Comparison of ENCODE assay signal across 17 cellular contexts in genomic region chr5:148939676-148940075, GRCh38.
DNase-seq lines count a peak whose midpoint lies in the region; ATAC-seq and TF ChIP-seq lines count a peak whose summit lies in the region.
"Had no signal": no experiment of that assay in that cellular context is flagged by ENCODE, and none has a peak within 500 bp of the region (broad histone marks: within the 10 kb centered on the region; RNA-seq: fewer than 3 reads in every experiment).

No MANE protein-coding gene starts in this region.

- TF ChIP-seq CTCF in sigmoid colon (IDR thresholded peaks at IDR 0.05), result no peak
- no peak for TF ChIP-seq CTCF in prostate gland (IDR thresholded peaks at IDR 0.05)
- TF ChIP-seq CTCF in lower lobe of right lung (IDR thresholded peaks at IDR 0.05), result no peak

- H3K4me1 ChIP-seq in sigmoid colon, result peaks cover 0 to 9% (median 3%) of the 10 kb centered on the region in 4 donors
- no peaks in the 10 kb centered on the region for H3K4me1 ChIP-seq in prostate gland (replicated peaks)
- H3K4me1 ChIP-seq in lower lobe of right lung, result peaks cover 5% of the 10 kb centered on the region
- H3K4me1 ChIP-seq: gastroesophageal sphincter had no signal

- H3K27ac Mint-ChIP-seq in activated CD8-positive, alpha-beta memory T cell treated with anti-CD3 and anti-CD28 coated beads, Interleukin-2, amount 10 ng/mL, durations not matched to agents 7 days and 5 days, result no peak overlapping the region
- H3K27ac Mint-ChIP-seq: memory B cell, nephron had no signal

- H3K27ac ChIP-seq in sigmoid colon (no peak overlapping the region), prostate gland (no peak overlapping the region), lower lobe of right lung (no peak overlapping the region)
- H3K27ac ChIP-seq: gastroesophageal sphincter, vagina had no signal

- 52 to 84% methylated on average over 1 of the region's 1 CpG for WGBS in sigmoid colon, 2 donors
- WGBS in prostate gland, result 54% methylated on average over 1 of the region's 1 CpG

- intact Hi-C loops in sigmoid colon (cut with DNase I) (no loop called here), prostate gland (cut with DNase I) (no loop called here), lower lobe of right lung (cut with DNase I) (no loop called here)

- DNase-seq in AG08396 (ENCODE audit: low spot score) (peak; percentile 42), HS-5 (ENCODE audit: low read depth) (peak; percentile 65), astrocyte of the hippocampus (ENCODE audit: low read depth, low spot score) (peak; percentile 22), iris pigment epithelial cell (ENCODE audit: low read depth) (peak; percentile 23), sigmoid colon (no peak), prostate gland (ENCODE audit: low spot score) (no peak), lower lobe of right lung (no peak)
- no peak for DNase-seq in activated CD8-positive, alpha-beta memory T cell treated with anti-CD3 and anti-CD28 coated beads, Interleukin-2, amount 10 ng/mL, durations not matched to agents 7 days and 5 days
- DNase-seq: activated CD4-positive, CD25-positive, alpha-beta regulatory T cell treated with anti-CD3 and anti-CD28 coated beads, Interleukin-2, amount 50 U/mL, for 72 hours; activated naive CD4-positive, alpha-beta T cell treated with anti-CD3 and anti-CD28 coated beads, Interleukin-2, amount 50 U/mL, for 16 hours; effector CD4-positive, alpha-beta T cell; NCI-H2029; stomach had no signal

- CTCF ChIA-PET in activated CD8-positive, alpha-beta memory T cell treated with anti-CD3 and anti-CD28 coated beads, Interleukin-2, amount 10 ng/mL, durations not matched to agents 7 days and 5 days (lab: Charles Lee), result interaction anchor here (1.6 kb wide), 1 partner anchor 18 kb away, joined by 9 read pairs; no protein-coding TSS in a partner anchor

- H3K9me3 Mint-ChIP-seq in activated CD8-positive, alpha-beta memory T cell treated with anti-CD3 and anti-CD28 coated beads, Interleukin-2, amount 10 ng/mL, durations not matched to agents 7 days and 5 days (ENCODE audit: low read depth), result no peaks in the 10 kb centered on the region
- H3K9me3 Mint-ChIP-seq: memory B cell had no signal

- TF ChIP-seq EP300 in sigmoid colon (IDR thresholded peaks at IDR 0.05), result no peak

- no peaks in the 10 kb centered on the region for H3K4me1 Mint-ChIP-seq in activated CD8-positive, alpha-beta memory T cell treated with anti-CD3 and anti-CD28 coated beads, Interleukin-2, amount 10 ng/mL, durations not matched to agents 7 days and 5 days
- H3K4me1 Mint-ChIP-seq: memory B cell had no signal

- H3K4me3 ChIP-seq in sigmoid colon (no peak overlapping the region), prostate gland (no peak overlapping the region), lower lobe of right lung (no peak overlapping the region)
- H3K4me3 ChIP-seq: gastroesophageal sphincter, stomach, vagina had no signal

- ATAC-seq in activated CD8-positive, alpha-beta memory T cell treated with anti-CD3 and anti-CD28 coated beads, Interleukin-2, amount 10 ng/mL, durations not matched to agents 7 days and 5 days, result no peak
- no peak for ATAC-seq in lower lobe of right lung
- ATAC-seq: gastroesophageal sphincter had no signal

- no peak overlapping the region for H3K4me3 Mint-ChIP-seq in activated CD8-positive, alpha-beta memory T cell treated with anti-CD3 and anti-CD28 coated beads, Interleukin-2, amount 10 ng/mL, durations not matched to agents 7 days and 5 days
- H3K4me3 Mint-ChIP-seq: memory B cell, nephron had no signal

- H3K36me3 ChIP-seq in sigmoid colon, result no peaks in the 10 kb centered on the region
- H3K36me3 ChIP-seq in prostate gland, result no peaks in the 10 kb centered on the region
- H3K36me3 ChIP-seq in lower lobe of right lung, result no peaks in the 10 kb centered on the region
- H3K36me3 ChIP-seq: gastroesophageal sphincter, stomach, vagina had no signal

- H3K9me3 ChIP-seq in sigmoid colon, result no peaks in the 10 kb centered on the region
- H3K9me3 ChIP-seq in prostate gland, result no peaks in the 10 kb centered on the region
- H3K9me3 ChIP-seq in lower lobe of right lung, result no peaks in the 10 kb centered on the region
- H3K9me3 ChIP-seq: gastroesophageal sphincter, stomach, vagina had no signal

- TF ChIP-seq POLR2A in sigmoid colon (IDR thresholded peaks at IDR 0.05) (no peak), prostate gland (IDR thresholded peaks at IDR 0.05) (no peak)

- H3K27me3 Mint-ChIP-seq in activated CD8-positive, alpha-beta memory T cell treated with anti-CD3 and anti-CD28 coated beads, Interleukin-2, amount 10 ng/mL, durations not matched to agents 7 days and 5 days, result peaks cover 2% of the 10 kb centered on the region

- H3K36me3 Mint-ChIP-seq in activated CD8-positive, alpha-beta memory T cell treated with anti-CD3 and anti-CD28 coated beads, Interleukin-2, amount 10 ng/mL, durations not matched to agents 7 days and 5 days, result no peaks in the 10 kb centered on the region
- H3K36me3 Mint-ChIP-seq: memory B cell had no signal

- H3K27me3 ChIP-seq in sigmoid colon (no peaks in the 10 kb centered on the region), prostate gland (replicated peaks; ENCODE audit: insufficient read depth) (no peaks in the 10 kb centered on the region), lower lobe of right lung (ENCODE audit: low read depth) (no peaks in the 10 kb centered on the region)
- H3K27me3 ChIP-seq: gastroesophageal sphincter, stomach, vagina had no signal

Comparison
In these comparisons a context has a peak if more than half of its experiments do, and no peak if none do; other contexts are left out.
1. DNase-seq: peak in AG08396 (single experiment), HS-5 (single experiment), astrocyte of the hippocampus (single experiment) and iris pigment epithelial cell (single experiment); none in sigmoid colon (single experiment), prostate gland (single experiment), activated CD8-positive, alpha-beta memory T cell treated with anti-CD3 and anti-CD28 coated beads, Interleukin-2, amount 10 ng/mL, durations not matched to agents 7 days and 5 days (single experiment) and lower lobe of right lung (single experiment).